ENCODE assay signal across 1 cellular context in the genomic region with DNA sequence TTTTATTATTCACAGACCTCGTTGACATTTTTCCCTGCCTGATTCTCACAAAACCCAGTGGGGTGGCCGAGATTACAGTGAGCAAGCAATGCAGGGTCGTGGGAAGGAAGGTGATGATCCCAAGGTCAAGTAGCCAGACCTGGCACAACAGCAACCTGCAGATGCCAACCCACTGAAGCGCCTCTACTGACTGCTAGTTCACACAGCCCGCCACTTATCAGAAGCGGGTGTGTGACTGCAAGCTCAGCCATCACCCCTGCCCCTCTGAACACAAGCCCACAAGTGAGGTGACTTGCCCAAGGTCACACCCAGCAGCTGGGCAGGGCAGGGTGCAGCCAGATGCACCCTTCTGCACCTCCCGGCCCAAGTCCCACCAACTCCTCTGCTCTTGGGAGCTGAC.
TF ChIP-seq lines count a peak whose summit lies in the region.

No MANE protein-coding gene starts in this region.

TF ChIP-seq in HEK293T, 16 proteins besides CTCF, POLR2A, EP300 and RAD21:
- TF ChIP-seq HDGF (IDR thresholded peaks at IDR 0.05; ENCODE audit: borderline replicate concordance) (no peak), L3MBTL2 (conservative IDR thresholded peaks at IDR 0.05) (no peak), LEF1 (IDR thresholded peaks at IDR 0.05; ENCODE audit: borderline replicate concordance) (no peak), CTBP1 (IDR thresholded peaks at IDR 0.05; ENCODE audit: borderline replicate concordance) (no peak), SUZ12 (IDR thresholded peaks at IDR 0.05) (no peak), ARNT (IDR thresholded peaks at IDR 0.05) (no peak), FOXK2 (IDR thresholded peaks at IDR 0.05) (no peak), ZNF384 (IDR thresholded peaks at IDR 0.05) (no peak), FOXM1 (IDR thresholded peaks at IDR 0.05; ENCODE audit: borderline replicate concordance) (no peak)
